Comparison of ENCODE assay signal across 8 cellular contexts in the genomic region with DNA sequence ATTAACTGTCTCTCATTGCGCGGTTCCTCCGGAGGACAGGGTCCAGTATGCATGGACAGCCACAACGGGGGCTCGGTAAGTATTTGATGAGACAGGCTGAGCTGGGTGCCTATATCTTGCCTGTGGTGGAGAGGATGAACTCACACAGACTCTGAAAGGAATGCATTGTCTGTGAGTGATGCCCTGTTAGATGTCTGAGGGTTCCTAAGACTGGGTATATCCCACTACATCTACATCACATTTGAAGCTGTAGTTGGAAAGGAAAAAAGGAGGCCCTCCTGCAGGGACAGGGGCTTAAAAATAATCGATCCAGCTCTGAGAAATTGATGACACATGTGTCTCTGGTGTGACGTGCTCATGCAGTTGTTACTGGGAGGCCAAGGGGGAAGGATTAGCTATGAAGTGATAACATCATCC. TPM values are rescaled to one million over a fixed set of nuclear protein-coding genes. Genes with fewer than 3 reads are reported as not detected.
DNase-seq lines count a peak whose midpoint lies in the region; ATAC-seq and TF ChIP-seq lines count a peak whose summit lies in the region.

No MANE protein-coding gene starts in this region.

- no peak for TF ChIP-seq POLR2A in thyroid gland (IDR thresholded peaks at IDR 0.05)

- peaks cover 9 to 10% of the 10 kb centered on the region in 2 donors for H3K4me1 ChIP-seq in lung (ENCODE audit: control insufficient read depth in 2 of 2, insufficient read depth in 2 of 2, low read length in 2 of 2)
- H3K4me1 ChIP-seq in thyroid gland = peaks cover 9% of the 10 kb centered on the region in 2 donors
- H3K4me1 ChIP-seq in MM.1S (ENCODE audit: low read length) = no peaks in the 10 kb centered on the region

- no peaks in the 10 kb centered on the region for H3F3A ChIP-seq in MM.1S (ENCODE audit: insufficient read depth, low read length)

- no peaks in the 10 kb centered on the region for H3K9me3 Mint-ChIP-seq in activated CD8-positive, alpha-beta T cell treated with anti-CD3 and anti-CD28 coated beads for 36 hours

- H3K27me3 Mint-ChIP-seq in activated CD8-positive, alpha-beta T cell treated with anti-CD3 and anti-CD28 coated beads for 36 hours = no peaks in the 10 kb centered on the region

- no peak for ATAC-seq in activated CD8-positive, alpha-beta T cell treated with anti-CD3 and anti-CD28 coated beads for 36 hours
- ATAC-seq in lung (ENCODE audit: insufficient read depth, low FRiP score) (no peak), HG03108 (IDR thresholded peaks at IDR 0.05; ENCODE audit: unreplicated experiment) (no peak)

- H4K20me1 ChIP-seq in MM.1S (ENCODE audit: insufficient read depth, low read length) = no peaks in the 10 kb centered on the region

- no peak for TF ChIP-seq CTCF in AG04449 (IDR thresholded peaks at IDR 0.05; ENCODE audit: insufficient read depth, low read length, missing control alignments)
- TF ChIP-seq CTCF in activated CD8-positive, alpha-beta T cell treated with anti-CD3 and anti-CD28 coated beads for 36 hours (IDR thresholded peaks at IDR 0.05) = no peak
- TF ChIP-seq CTCF in lung (IDR thresholded peaks at IDR 0.05; ENCODE audit: control extremely low read depth, extremely low read depth) = no peak
- no peak for TF ChIP-seq CTCF in thyroid gland (IDR thresholded peaks at IDR 0.05)
- TF ChIP-seq CTCF in MM.1S (IDR thresholded peaks at IDR 0.05; ENCODE audit: low read length) = no peak

- peak overlapping the region; percentile 85 for H3K4me3 Mint-ChIP-seq in activated CD8-positive, alpha-beta T cell treated with anti-CD3 and anti-CD28 coated beads for 36 hours

- CTCF ChIA-PET in AG04449 (lab: Yijun Ruan, JAX) = interaction anchor here (1.0 to 8.4 kb wide), 7 partner anchors 22 to 276 kb away, joined by 3 to 64 read pairs (median 5); no protein-coding TSS in a partner anchor
- CTCF ChIA-PET in activated CD8-positive, alpha-beta T cell treated with anti-CD3 and anti-CD28 coated beads for 36 hours (lab: Charles Lee) = interaction anchor here (0.7 to 6.7 kb wide), 8 partner anchors 23 to 150 kb away, joined by 3 to 67 read pairs (median 8); no protein-coding TSS in a partner anchor

- peaks cover 16% of the 10 kb centered on the region for H3K36me3 Mint-ChIP-seq in activated CD8-positive, alpha-beta T cell treated with anti-CD3 and anti-CD28 coated beads for 36 hours (ENCODE audit: low read depth)

- no peak overlapping the region for H3K9ac ChIP-seq in MM.1S (ENCODE audit: low read length)

- H3K27ac ChIP-seq in lung (ENCODE audit: low read depth in 1 of 2, low read length in 1 of 2) = peak overlapping the region in 1 of 2 donors; percentile 63
- no peak overlapping the region for H3K27ac ChIP-seq in thyroid gland
- no peak overlapping the region for H3K27ac ChIP-seq in MM.1S (ENCODE audit: low read length)

- H3K4me3 ChIP-seq in AG04449 (ENCODE audit: low read depth, low read length) (peak overlapping the region; percentile 79), lung (peak overlapping the region; percentile 10), thyroid gland (replicated peaks in 1 of 3) (no peak overlapping the region), MM.1S (ENCODE audit: low read length) (no peak overlapping the region)

- peaks cover 60% of the 10 kb centered on the region for H3K4me1 Mint-ChIP-seq in activated CD8-positive, alpha-beta T cell treated with anti-CD3 and anti-CD28 coated beads for 36 hours (ENCODE audit: low read depth)

- no peaks in the 10 kb centered on the region for H3K27me3 ChIP-seq in lung (ENCODE audit: control insufficient read depth, insufficient read depth)
- no peaks in the 10 kb centered on the region for H3K27me3 ChIP-seq in thyroid gland
- peaks cover 89% of the 10 kb centered on the region for H3K27me3 ChIP-seq in MM.1S (replicated peaks; ENCODE audit: insufficient read depth, low read length)

- H3K27ac Mint-ChIP-seq in activated CD8-positive, alpha-beta T cell treated with anti-CD3 and anti-CD28 coated beads for 36 hours = peak overlapping the region; percentile 61

- 56 to 60% methylated on average over 7 of the region's 7 CpGs for WGBS in lung, 2 donors
- 76 to 81% methylated on average over 7 of the region's 7 CpGs for WGBS in thyroid gland, 2 donors

- H3K36me3 ChIP-seq in lung (ENCODE audit: control insufficient read depth in 2 of 2, insufficient read depth in 2 of 2, low read length in 2 of 2) = no peaks in the 10 kb centered on the region
- H3K36me3 ChIP-seq in thyroid gland = no peaks in the 10 kb centered on the region
- no peaks in the 10 kb centered on the region for H3K36me3 ChIP-seq in MM.1S (replicated peaks; ENCODE audit: insufficient read depth, low read length)

- no peak overlapping the region for H3K4me2 ChIP-seq in MM.1S (ENCODE audit: low read depth, low read length)

- no peak for DNase-seq in AG04449 (ENCODE audit: low read depth, low spot score)
- DNase-seq in HCEC 1CT = peak; percentile 44
- DNase-seq in activated CD8-positive, alpha-beta T cell treated with anti-CD3 and anti-CD28 coated beads for 36 hours = peak; percentile 41
- DNase-seq in lung (ENCODE audit: low spot score) = no peak
- no peak for DNase-seq in NK-92 treated with Interleukin-12 subunit alpha and Interleukin-12 subunit beta, amount 100 ng/mL, for 24 hours (lab: John Stamatoyannopoulos, UW)
- DNase-seq in thyroid gland = no peak
- no peak for DNase-seq in MM.1S

- H3K79me2 ChIP-seq in MM.1S (ENCODE audit: low read length) = no peaks in the 10 kb centered on the region

- intact Hi-C loops in activated CD8-positive, alpha-beta T cell treated with anti-CD3 and anti-CD28 coated beads for 36 hours (cut with micrococcal nuclease) = loop anchor here (10.0 kb wide), 1 partner anchor 59 kb away; no protein-coding TSS in a partner anchor
- intact Hi-C loops in thyroid gland (cut with DNase I) = loop anchor here (10.0 kb wide), 1 partner anchor 121 kb away; no protein-coding TSS in a partner anchor

- POLR2A ChIA-PET in AG04449 (lab: Yijun Ruan, JAX) = no interaction called here
- POLR2A ChIA-PET in activated CD8-positive, alpha-beta T cell treated with anti-CD3 and anti-CD28 coated beads for 36 hours (lab: Charles Lee) = interaction anchor here (1.1 to 1.8 kb wide), 6 partner anchors 10 to 53 kb away, joined by 3 to 6 read pairs (median 3); no protein-coding TSS in a partner anchor

- no peaks in the 10 kb centered on the region for H3K9me2 ChIP-seq in MM.1S (replicated peaks; ENCODE audit: insufficient read depth, low read length)

- H3K9me3 ChIP-seq in lung (ENCODE audit: control insufficient read depth in 2 of 2, insufficient read depth in 1 of 2, low read length in 1 of 2) (no peaks in the 10 kb centered on the region), thyroid gland (no peaks in the 10 kb centered on the region), MM.1S (replicated peaks; ENCODE audit: insufficient read depth, low read length) (no peaks in the 10 kb centered on the region)

- no peak overlapping the region for H2AFZ ChIP-seq in MM.1S (ENCODE audit: low read length)

RNA-seq across cellular contexts. Expression of gene ADARB1, which starts 1.9 kb away (rescaled TPM):
- total RNA-seq in activated CD8-positive, alpha-beta T cell treated with anti-CD3 and anti-CD28 coated beads for 36 hours = 10 to 100 TPM; 36.2 to 37.1 TPM
- total RNA-seq in lung = 10 to 100 TPM; 40.9 to 47.7 TPM
- polyA plus RNA-seq in lung = 10 to 100 TPM; 13.4 to 24.3 TPM
- 10 to 100 TPM in 2 of 4 donors, 1 to 10 TPM in 2; 5.0 to 20.2 (median 10.1) TPM for total RNA-seq in thyroid gland

Comparison
In these comparisons a context has a peak if more than half of its experiments do, and no peak if none do; other contexts are left out.
1. DNase-seq: peak in HCEC 1CT (single experiment) and activated CD8-positive, alpha-beta T cell treated with anti-CD3 and anti-CD28 coated beads for 36 hours (single experiment); none in AG04449 (single experiment), lung (single experiment), NK-92 treated with Interleukin-12 subunit alpha and Interleukin-12 subunit beta, amount 100 ng/mL, for 24 hours (single experiment), thyroid gland (0 of 2) and MM.1S (single experiment).
2. H3K4me3 ChIP-seq: peak in AG04449 (single experiment) and lung (single experiment); none in thyroid gland (0 of 3) and MM.1S (single experiment).